ENCODE assay signal across 2 cellular contexts in genomic region chr6:145507251-145507650, GRCh38.
TF ChIP-seq lines count a peak whose summit lies in the region.

No MANE protein-coding gene starts in this region.

TF ChIP-seq in HCT116, 20 proteins besides CTCF, POLR2A, EP300 and RAD21:
- TF ChIP-seq, protein P1, sequence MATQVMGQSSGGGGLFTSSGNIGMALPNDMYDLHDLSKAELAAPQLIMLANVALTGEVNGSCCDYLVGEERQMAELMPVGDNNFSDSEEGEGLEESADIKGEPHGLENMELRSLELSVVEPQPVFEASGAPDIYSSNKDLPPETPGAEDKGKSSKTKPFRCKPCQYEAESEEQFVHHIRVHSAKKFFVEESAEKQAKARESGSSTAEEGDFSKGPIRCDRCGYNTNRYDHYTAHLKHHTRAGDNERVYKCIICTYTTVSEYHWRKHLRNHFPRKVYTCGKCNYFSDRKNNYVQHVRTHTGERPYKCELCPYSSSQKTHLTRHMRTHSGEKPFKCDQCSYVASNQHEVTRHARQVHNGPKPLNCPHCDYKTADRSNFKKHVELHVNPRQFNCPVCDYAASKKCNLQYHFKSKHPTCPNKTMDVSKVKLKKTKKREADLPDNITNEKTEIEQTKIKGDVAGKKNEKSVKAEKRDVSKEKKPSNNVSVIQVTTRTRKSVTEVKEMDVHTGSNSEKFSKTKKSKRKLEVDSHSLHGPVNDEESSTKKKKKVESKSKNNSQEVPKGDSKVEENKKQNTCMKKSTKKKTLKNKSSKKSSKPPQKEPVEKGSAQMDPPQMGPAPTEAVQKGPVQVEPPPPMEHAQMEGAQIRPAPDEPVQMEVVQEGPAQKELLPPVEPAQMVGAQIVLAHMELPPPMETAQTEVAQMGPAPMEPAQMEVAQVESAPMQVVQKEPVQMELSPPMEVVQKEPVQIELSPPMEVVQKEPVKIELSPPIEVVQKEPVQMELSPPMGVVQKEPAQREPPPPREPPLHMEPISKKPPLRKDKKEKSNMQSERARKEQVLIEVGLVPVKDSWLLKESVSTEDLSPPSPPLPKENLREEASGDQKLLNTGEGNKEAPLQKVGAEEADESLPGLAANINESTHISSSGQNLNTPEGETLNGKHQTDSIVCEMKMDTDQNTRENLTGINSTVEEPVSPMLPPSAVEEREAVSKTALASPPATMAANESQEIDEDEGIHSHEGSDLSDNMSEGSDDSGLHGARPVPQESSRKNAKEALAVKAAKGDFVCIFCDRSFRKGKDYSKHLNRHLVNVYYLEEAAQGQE (IDR thresholded peaks at IDR 0.05; ENCODE audit: low read depth): no peak
- TF ChIP-seq SIN3A (IDR thresholded peaks at IDR 0.05; ENCODE audit: low read depth) (no peak), SP1 (IDR thresholded peaks at IDR 0.05; ENCODE audit: low read depth) (no peak), SRF (IDR thresholded peaks at IDR 0.05; ENCODE audit: low read depth) (no peak), ZBTB33 (IDR thresholded peaks at IDR 0.05; ENCODE audit: extremely low read depth, insufficient replicate concordance, low read length) (no peak), POLR2AphosphoS5 (IDR thresholded peaks at IDR 0.05; ENCODE audit: low read depth, low read length) (no peak), EZH2phosphoT487 (IDR thresholded peaks at IDR 0.05; ENCODE audit: borderline replicate concordance) (no peak), ELF1 (IDR thresholded peaks at IDR 0.05; ENCODE audit: borderline replicate concordance, low read depth) (no peak), JUND (IDR thresholded peaks at IDR 0.05) (no peak), FOSL1 (IDR thresholded peaks at IDR 0.05; ENCODE audit: low read depth) (no peak)
- TF ChIP-seq, protein P2, sequence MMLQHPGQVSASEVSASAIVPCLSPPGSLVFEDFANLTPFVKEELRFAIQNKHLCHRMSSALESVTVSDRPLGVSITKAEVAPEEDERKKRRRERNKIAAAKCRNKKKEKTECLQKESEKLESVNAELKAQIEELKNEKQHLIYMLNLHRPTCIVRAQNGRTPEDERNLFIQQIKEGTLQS (IDR thresholded peaks at IDR 0.05): no peak

TF ChIP-seq in H1, 55 proteins besides CTCF, POLR2A, EP300 and RAD21:
- TF ChIP-seq PHF8 (conservative IDR thresholded peaks at IDR 0.05; ENCODE audit: low read depth, low read length) (no peak), NANOG (IDR thresholded peaks at IDR 0.05; ENCODE audit: insufficient read depth, low read depth, low read length, poor library complexity, severe bottlenecking) (no peak), SRF (IDR thresholded peaks at IDR 0.05; ENCODE audit: low read depth, low read length) (no peak), TAF7 (optimal IDR thresholded peaks at IDR 0.05; ENCODE audit: borderline replicate concordance, low read depth, low read length) (no peak), CREB1 (IDR thresholded peaks at IDR 0.05) (no peak), SIN3A (conservative IDR thresholded peaks at IDR 0.05 in 1 of 2, IDR thresholded peaks at IDR 0.05 in 1 of 2; ENCODE audit: low read depth in 1 of 2, low read length in 2 of 2) (no peak)
